Comparison of ENCODE assay signal across 8 cellular contexts in genomic region chr11:66510990-66511339, GRCh38. TPM values are rescaled to one million over a fixed set of nuclear protein-coding genes. Genes with fewer than 3 reads are reported as not detected.
A peak's percentile ranks its signal among the peaks of the same experiment; 100 is the strongest.
DNase-seq lines count a peak whose midpoint lies in the region; ATAC-seq and TF ChIP-seq lines count a peak whose summit lies in the region.

No MANE protein-coding gene starts in this region.

- TF ChIP-seq POLR2A in testis (IDR thresholded peaks at IDR 0.05) = no peak

- H3K9ac ChIP-seq in adipocyte (ENCODE audit: low read length) = peak overlapping the region; percentile 93
- H3K9ac ChIP-seq in liver (ENCODE audit: low read depth in 1 of 2, low read length in 2 of 2) = peak overlapping the region; percentile 17 to 77

- peak overlapping the region; percentile 96 for H3K4me3 ChIP-seq in adipocyte (ENCODE audit: low read length)
- peak overlapping the region; percentile 85 to 92 (median 92) for H3K4me3 ChIP-seq in liver (ENCODE audit: low read depth in 1 of 3, low read length in 3 of 3)
- peak overlapping the region; percentile 70 to 72 for H3K4me3 ChIP-seq in testis

- no peaks in the 10 kb centered on the region for H3K27me3 ChIP-seq in adipocyte (replicated peaks; ENCODE audit: control insufficient read depth, insufficient read depth, low read length)
- H3K27me3 ChIP-seq in liver (ENCODE audit: control insufficient read depth in 4 of 4, insufficient read depth in 4 of 4, low read length in 3 of 4) = no peaks in the 10 kb centered on the region
- H3K27me3 ChIP-seq in testis = no peaks in the 10 kb centered on the region

- POLR2A ChIA-PET in activated CD4-positive, alpha-beta T cell treated with anti-CD3 and anti-CD28 coated beads for 36 hours (lab: Charles Lee) = interaction anchor here (0.6 to 1.1 kb wide), 3 partner anchors 44 to 167 kb away, joined by 3 to 4 read pairs (median 4); partner anchors contain the start of genes PELI3 and RBM4B

- H3K36me3 Mint-ChIP-seq in activated CD4-positive, alpha-beta T cell treated with anti-CD3 and anti-CD28 coated beads for 36 hours (ENCODE audit: low read depth) = peaks cover 10% of the 10 kb centered on the region

- DNase-seq in activated CD4-positive, alpha-beta T cell treated with anti-CD3 and anti-CD28 coated beads for 36 hours = no peak
- DNase-seq in activated CD4-positive, alpha-beta T cell treated with anti-CD3 and anti-CD28 coated beads, Interleukin-2, amount 50 U/mL, for 48 hours = no peak
- DNase-seq in adipocyte (ENCODE audit: low read depth) = no peak
- no peak for DNase-seq in testis
- no peak for DNase-seq in G401 (ENCODE audit: low spot score)
- DNase-seq in DMS153 treated with DMSO at 0.1 percent for 48 hours (lab: John Stamatoyannopoulos, UW; ENCODE audit: unreplicated experiment) = no peak

- H3K36me3 ChIP-seq in adipocyte (ENCODE audit: control insufficient read depth, insufficient read depth, low read length, severe bottlenecking) (peaks cover 8% of the 10 kb centered on the region), liver (ENCODE audit: control insufficient read depth in 4 of 4, insufficient read depth in 3 of 4, low read depth in 1 of 4, low read length in 3 of 4) (peaks cover 0 to 10% (median 2%) of the 10 kb centered on the region in 4 donors), testis (ENCODE audit: low read depth, missing control alignments) (no peaks in the 10 kb centered on the region)

- WGBS in liver = 14% methylated on average over 5 of the region's 5 CpGs
- WGBS in testis, 2 donors = 1 to 7% methylated on average over 5 of the region's 5 CpGs

- no peaks in the 10 kb centered on the region for H3K27me3 Mint-ChIP-seq in activated CD4-positive, alpha-beta T cell treated with anti-CD3 and anti-CD28 coated beads for 36 hours

- peaks cover 10% of the 10 kb centered on the region for H3K4me1 Mint-ChIP-seq in activated CD4-positive, alpha-beta T cell treated with anti-CD3 and anti-CD28 coated beads for 36 hours

- intact Hi-C loops in activated CD4-positive, alpha-beta T cell treated with anti-CD3 and anti-CD28 coated beads for 36 hours (cut with DNase I, micrococcal nuclease) = loop anchor here in 1 of 2 experiments (1.0 kb wide), 10 partner anchors 31 to 447 kb away; partner anchors contain the start of genes ACTN3, CCDC87, CCS and DPP3
- intact Hi-C loops in testis (cut with DNase I; ENCODE audit: low total_unique reads) = no loop called here

- CTCF ChIA-PET in activated CD4-positive, alpha-beta T cell treated with anti-CD3 and anti-CD28 coated beads for 36 hours (lab: Charles Lee) = interaction anchor here (0.5 to 2.1 kb wide), 6 partner anchors 72 to 446 kb away, joined by 3 to 8 read pairs (median 3); partner anchors contain the start of genes MRPL11 and RBM4B

- H3K27ac ChIP-seq in liver (ENCODE audit: low read depth in 1 of 2, low read length in 2 of 2) (no peak overlapping the region), testis (peak overlapping the region in 1 of 2 donors; percentile 57)

- H3K9me3 Mint-ChIP-seq in activated CD4-positive, alpha-beta T cell treated with anti-CD3 and anti-CD28 coated beads for 36 hours (ENCODE audit: low read depth) = no peaks in the 10 kb centered on the region

- TF ChIP-seq RAD21 in liver (IDR thresholded peaks at IDR 0.05) = no peak

- no peak for ATAC-seq in activated CD4-positive, alpha-beta T cell treated with anti-CD3 and anti-CD28 coated beads for 36 hours
- ATAC-seq in HG03565 (IDR thresholded peaks at IDR 0.05; ENCODE audit: unreplicated experiment) = no peak

- in situ Hi-C loops in G401 (cut with HindIII; ENCODE audit: low sequenced_read_pairs) = no loop called here

- peak overlapping the region; percentile 86 for H3K4me3 Mint-ChIP-seq in activated CD4-positive, alpha-beta T cell treated with anti-CD3 and anti-CD28 coated beads for 36 hours

- TF ChIP-seq CTCF in liver (IDR thresholded peaks at IDR 0.05; ENCODE audit: low read depth, low read length, missing input control) (no peak), testis (IDR thresholded peaks at IDR 0.05) (no peak)

- H3K4me1 ChIP-seq in adipocyte (ENCODE audit: control insufficient read depth, insufficient read depth, low read length) (peaks cover 7% of the 10 kb centered on the region), liver (ENCODE audit: control insufficient read depth in 4 of 4, insufficient read depth in 4 of 4, low read length in 3 of 4) (peaks cover 6 to 15% (median 10%) of the 10 kb centered on the region in 4 donors), testis (peaks cover 5% of the 10 kb centered on the region)

- H3K27ac Mint-ChIP-seq in activated CD4-positive, alpha-beta T cell treated with anti-CD3 and anti-CD28 coated beads for 36 hours = peak overlapping the region; percentile 48

- H3K9me3 ChIP-seq in adipocyte (ENCODE audit: control insufficient read depth, low read length) (no peaks in the 10 kb centered on the region), liver (ENCODE audit: control insufficient read depth in 4 of 4, low read length in 3 of 4) (no peaks in the 10 kb centered on the region), testis (no peaks in the 10 kb centered on the region)

TF ChIP-seq in liver, 16 proteins besides CTCF, POLR2A, EP300 and RAD21:
- TF ChIP-seq MAX (IDR thresholded peaks at IDR 0.05) = no peak
- no peak for TF ChIP-seq YY1 (IDR thresholded peaks at IDR 0.05)
- no peak for TF ChIP-seq ATF3 (IDR thresholded peaks at IDR 0.05)
- TF ChIP-seq NR2F2 (IDR thresholded peaks at IDR 0.05) = no peak
- TF ChIP-seq JUND (IDR thresholded peaks at IDR 0.05) = no peak
- no peak for TF ChIP-seq FOXA1 (IDR thresholded peaks at IDR 0.05)
- TF ChIP-seq TAF1 (conservative IDR thresholded peaks at IDR 0.05) = no peak

RNA-seq across cellular contexts. Expression of gene BBS1, which starts 0.5 kb away (rescaled TPM):
- total RNA-seq in activated CD4-positive, alpha-beta T cell treated with anti-CD3 and anti-CD28 coated beads for 36 hours = 10 to 100 TPM in 1 of 2 experiments, 1 to 10 TPM in 1; 9.4 to 10.7 TPM
- total RNA-seq in liver = 10 to 100 TPM in 1 of 2 donors, 1 to 10 TPM in 1; 9.8 to 18.5 TPM
- polyA plus RNA-seq in liver = 1 to 10 TPM; 4.2 to 7.5 TPM
- total RNA-seq in testis = 10 to 100 TPM; 86.1 to 89.3 TPM
- 42.9 TPM for polyA plus RNA-seq in testis (ENCODE audit: insufficient read depth, low read depth, low replicate concordance)
- 42.5 and 55.8 TPM in 2 replicates for total RNA-seq in G401 (2014; rRNA removed; shearing (Covaris generic))

RNA-seq across cellular contexts. Expression of gene DPP3, which starts 30.7 kb away (rescaled TPM):
- total RNA-seq in activated CD4-positive, alpha-beta T cell treated with anti-CD3 and anti-CD28 coated beads for 36 hours = 10 to 100 TPM; 87.1 to 91.9 TPM
- total RNA-seq in liver = 10 to 100 TPM; 29.8 to 41.0 TPM
- polyA plus RNA-seq in liver = 10 to 100 TPM; 10.9 to 24.8 TPM
- 10 to 100 TPM; 29.3 to 31.0 TPM for total RNA-seq in testis
- 24.8 TPM for polyA plus RNA-seq in testis (ENCODE audit: insufficient read depth, low read depth, low replicate concordance)
- 140 and 160 TPM in 2 replicates for total RNA-seq in G401 (2014; rRNA removed; shearing (Covaris generic))

RNA-seq across cellular contexts. Expression of gene ZDHHC24, which starts 34.9 kb away (rescaled TPM):
- total RNA-seq in activated CD4-positive, alpha-beta T cell treated with anti-CD3 and anti-CD28 coated beads for 36 hours = 10 to 100 TPM in 1 of 2 experiments, 1 to 10 TPM in 1; 9.7 to 11.3 TPM
- total RNA-seq in liver (1 to 10 TPM; 5.1 to 6.4 TPM), testis (10 to 100 TPM; 20.7 to 23.3 TPM)
- polyA plus RNA-seq in liver (1 to 10 TPM; 4.1 to 5.2 TPM), testis (ENCODE audit: insufficient read depth, low read depth, low replicate concordance) (9.2 TPM)
- 35.3 and 36.0 TPM in 2 replicates for total RNA-seq in G401 (2014; rRNA removed; shearing (Covaris generic))

RNA-seq across cellular contexts. Expression of gene ACTN3, which starts 35.7 kb away (rescaled TPM):
- total RNA-seq in activated CD4-positive, alpha-beta T cell treated with anti-CD3 and anti-CD28 coated beads for 36 hours = under 1 TPM; 0.26 to 0.27 TPM
- not detected for total RNA-seq in liver
- not detected for polyA plus RNA-seq in liver
- 1 to 10 TPM; 1.7 to 4.0 TPM for total RNA-seq in testis
- polyA plus RNA-seq in testis (ENCODE audit: insufficient read depth, low read depth, low replicate concordance) = 6.8 TPM
- total RNA-seq in G401 (2014; rRNA removed; shearing (Covaris generic)) = 32.1 and 42.0 TPM in 2 replicates

RNA-seq across cellular contexts. Expression of gene PELI3, which starts 44.3 kb away (rescaled TPM):
- total RNA-seq in activated CD4-positive, alpha-beta T cell treated with anti-CD3 and anti-CD28 coated beads for 36 hours = 1 to 10 TPM; 5.7 to 7.0 TPM
- total RNA-seq in liver (1 to 10 TPM; 1.9 to 5.4 TPM), testis (10 to 100 TPM; 13.0 to 17.7 TPM)
- polyA plus RNA-seq in liver (1 to 10 TPM; 1.7 to 2.4 TPM), testis (ENCODE audit: insufficient read depth, low read depth, low replicate concordance) (10.2 TPM)
- total RNA-seq in G401 (2014; rRNA removed; shearing (Covaris generic)) = 10.2 and 13.7 TPM in 2 replicates
